ENCODE assay signal across 8 cellular contexts in the genomic region with DNA sequence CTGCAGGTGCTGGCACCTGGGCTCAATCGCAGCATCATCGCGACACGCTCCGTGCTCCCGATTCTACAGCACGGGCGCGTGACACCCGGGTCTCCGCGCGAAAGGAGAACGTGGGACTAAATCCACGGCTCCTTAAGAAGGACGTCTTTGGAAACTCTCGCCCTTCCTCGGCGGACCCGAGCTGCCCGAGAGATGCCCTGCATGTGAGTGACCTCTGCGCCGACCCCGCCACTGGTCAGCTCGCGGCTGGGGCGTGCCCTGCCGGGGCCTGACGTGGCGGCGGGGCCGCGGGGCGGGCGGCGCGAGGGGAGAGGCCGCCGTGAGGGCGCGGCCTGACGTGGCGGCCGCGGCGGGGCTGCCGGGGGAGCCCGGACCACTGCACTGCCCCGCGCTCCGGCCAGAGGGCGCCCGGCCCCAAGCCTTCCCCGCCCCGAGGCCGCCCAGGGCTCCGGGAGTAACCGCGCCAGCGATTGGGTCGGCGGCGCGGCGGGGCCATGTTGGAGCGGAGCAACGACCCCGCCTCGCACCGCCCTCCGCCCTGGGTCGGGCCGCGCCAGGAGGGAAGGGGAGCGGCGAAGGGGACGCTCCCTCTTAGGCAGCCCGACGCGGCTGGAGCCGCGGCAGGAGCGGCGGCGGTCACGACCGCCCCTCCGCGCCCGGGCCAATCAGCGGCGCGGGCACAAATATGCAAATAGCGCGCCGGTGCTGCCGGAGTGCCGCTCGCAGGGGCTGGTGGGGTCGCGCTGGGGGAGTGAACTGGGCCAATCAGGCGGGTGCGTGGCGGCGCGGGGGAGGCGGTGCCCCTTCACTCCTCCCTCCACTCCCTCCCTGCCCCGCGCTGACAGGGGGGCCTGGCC.
A peak's percentile ranks its signal among the peaks of the same experiment; 100 is the strongest.
DNase-seq lines count a peak whose midpoint lies in the region; ATAC-seq and TF ChIP-seq lines count a peak whose summit lies in the region.

No MANE protein-coding gene starts in this region.

- peaks cover 3% of the 10 kb centered on the region for H3F3A ChIP-seq in smooth muscle cell (ENCODE audit: low read depth)

- CTCF ChIA-PET in AG04450 (lab: Charles Lee), result interaction anchor here (0.9 to 1.7 kb wide), 9 partner anchors 10 to 90 kb away, joined by 3 to 20 read pairs (median 4); a partner anchor contains a TSS

- under 1% methylated on average over 73 of the region's 109 CpGs for WGBS in smooth muscle cell (ENCODE audit: low lambda C conversion rate)

- peak overlapping the region; percentile 96 for H3K27ac ChIP-seq in AG04450 (ENCODE audit: low read depth, low read length)
- H3K27ac ChIP-seq in VCaP, result peak overlapping the region; percentile 79
- peak overlapping the region; percentile 95 to 98 for H3K27ac ChIP-seq in breast epithelium
- peak overlapping the region; percentile 99 for H3K27ac ChIP-seq in smooth muscle cell (ENCODE audit: low read depth)

- peak overlapping the region; percentile 68 for H3K4me3 ChIP-seq in AG04450 (ENCODE audit: low read depth, low read length)
- H3K4me3 ChIP-seq in breast epithelium, result peak overlapping the region; percentile 84 to 90 (median 85)
- peak overlapping the region; percentile 93 for H3K4me3 ChIP-seq in smooth muscle cell

- peak overlapping the region; percentile 97 for H3K9ac ChIP-seq in smooth muscle cell (ENCODE audit: low read depth)

- peak; percentile 53 for TF ChIP-seq CTCF in AG04450 (IDR thresholded peaks at IDR 0.05; ENCODE audit: low read depth, low read length)
- peak; percentile 79 for TF ChIP-seq CTCF in VCaP (conservative IDR thresholded peaks at IDR 0.05)
- TF ChIP-seq CTCF in breast epithelium (IDR thresholded peaks at IDR 0.05), result peak in 1 of 3 donors; percentile 94
- peak; percentile 45 for TF ChIP-seq CTCF in smooth muscle cell (IDR thresholded peaks at IDR 0.05; ENCODE audit: borderline replicate concordance, insufficient read depth, poor library complexity, severe bottlenecking)

- H3K4me2 ChIP-seq in smooth muscle cell, result peak overlapping the region; percentile 95

- ATAC-seq in GM18873 (IDR thresholded peaks at IDR 0.05; ENCODE audit: low FRiP score, unreplicated experiment) (peak; percentile 80), HG03135 (IDR thresholded peaks at IDR 0.05; ENCODE audit: unreplicated experiment) (peak; percentile 86)

- H3K27me3 ChIP-seq in AG04450 (ENCODE audit: control insufficient read depth, insufficient read depth, low read length), result no peaks in the 10 kb centered on the region
- no peaks in the 10 kb centered on the region for H3K27me3 ChIP-seq in breast epithelium
- no peaks in the 10 kb centered on the region for H3K27me3 ChIP-seq in smooth muscle cell (ENCODE audit: low read depth)

- no peaks in the 10 kb centered on the region for H3K36me3 ChIP-seq in breast epithelium
- H3K36me3 ChIP-seq in smooth muscle cell (ENCODE audit: low read depth), result no peaks in the 10 kb centered on the region

- intact Hi-C loops in breast epithelium (cut with DNase I; ENCODE audit: low total_unique reads), result no loop called here

- POLR2A ChIA-PET in AG04450 (lab: Yijun Ruan, JAX), result interaction anchor here (1.0 to 2.1 kb wide), 6 partner anchors 13 to 78 kb away, joined by 3 to 13 read pairs (median 4); a partner anchor contains a TSS

- H3K4me1 ChIP-seq in breast epithelium (peaks cover 0 to 11% of the 10 kb centered on the region in 2 donors), smooth muscle cell (ENCODE audit: low read depth) (peaks cover 17% of the 10 kb centered on the region)

- H3K79me2 ChIP-seq in smooth muscle cell (ENCODE audit: low read depth), result peaks cover 63% of the 10 kb centered on the region

- peaks cover 3% of the 10 kb centered on the region; the same call in 1 of the 2 replicates for H3K9me3 ChIP-seq in AG04450 (ENCODE audit: control insufficient read depth, insufficient read depth, low read length)
- H3K9me3 ChIP-seq in breast epithelium, result no peaks in the 10 kb centered on the region
- H3K9me3 ChIP-seq in smooth muscle cell (replicated peaks; ENCODE audit: low read depth), result no peaks in the 10 kb centered on the region

- no peak for TF ChIP-seq POLR2A in breast epithelium (IDR thresholded peaks at IDR 0.05)

- peaks cover 36% of the 10 kb centered on the region for H4K20me1 ChIP-seq in smooth muscle cell (ENCODE audit: low read depth)

- H2AFZ ChIP-seq in smooth muscle cell (ENCODE audit: low read depth), result peak overlapping the region; percentile 88

- DNase-seq in AG04450 (ENCODE audit: low read depth, low spot score) (peak; percentile 87), NCI-H2171 treated with DMSO at 0.1 percent for 48 hours (lab: John Stamatoyannopoulos, UW) (peak; percentile 95), breast epithelium (ENCODE audit: low spot score in 2 of 2) (peak; percentile 97), iPS-NIHi7 (ENCODE audit: extremely low spot score) (peak; percentile 97), smooth muscle cell (lab: John Stamatoyannopoulos, UW; ENCODE audit: unreplicated experiment) (peak; percentile 95)

Comparison
In these comparisons a context has a peak if more than half of its experiments do, and no peak if none do; other contexts are left out.
1. Peak in every context shown above with its lines: DNase-seq, ATAC-seq, H3K4me3 ChIP-seq and H3K27ac ChIP-seq.